ENCODE assay signal across 8 cellular contexts in genomic region chr16:11851301-11852091, GRCh38. TPM values are rescaled to one million over a fixed set of nuclear protein-coding genes. Genes with fewer than 3 reads are reported as not detected.
A peak's percentile ranks its signal among the peaks of the same experiment; 100 is the strongest.
DNase-seq lines count a peak whose midpoint lies in the region; ATAC-seq lines count a peak whose summit lies in the region.

RSL1D1 (minus strand) TSS chr16:11851542; CDS start chr16:11851512, 30 bp downstream.

- H3K9ac ChIP-seq in mesenchymal stem cell (ENCODE audit: low read length), result peak within 1 kb of the TSS; percentile 98

- peak within 1 kb of the TSS; percentile 15 for H4K91ac ChIP-seq in mesenchymal stem cell (ENCODE audit: low read length)

- H3K14ac ChIP-seq in mesenchymal stem cell (ENCODE audit: low read length in 2 of 2), result peak within 1 kb of the TSS in 1 of 2 experiments; percentile 41

- peak; percentile 81 for DNase-seq in COR-L47 (lab: John Stamatoyannopoulos, UW)
- DNase-seq in HT1080 (ENCODE audit: low read depth), result peak; percentile 89
- peak; percentile 90 to 92 for DNase-seq in NOMO-1 (lab: John Stamatoyannopoulos, UW; ENCODE audit: unreplicated experiment in 2 of 2)
- peak; percentile 91 to 97 (median 96) for DNase-seq in effector memory CD8-positive, alpha-beta T cell
- peak; percentile 94 for DNase-seq in mesenchymal stem cell
- DNase-seq in stimulated activated CD8-positive, alpha-beta memory T cell treated with anti-CD3 and anti-CD28 coated beads, Interleukin-12 subunit alpha, Interleukin-12 subunit beta, amount 100 ng/mL, for 24 hours (ENCODE audit: extremely low read depth), result peak; percentile 69

- peak within 1 kb of the TSS; percentile 8 for H2BK15ac ChIP-seq in mesenchymal stem cell (ENCODE audit: low read depth, poor library complexity, severe bottlenecking)

- peaks cover 19 to 34% of the 10 kb centered on the region in 2 experiments for H3K36me3 ChIP-seq in mesenchymal stem cell (ENCODE audit: control insufficient read depth in 1 of 2, insufficient read depth in 2 of 2, low read depth in 1 of 2, low read length in 2 of 2)

- H4K8ac ChIP-seq in mesenchymal stem cell (ENCODE audit: low read length), result peak within 1 kb of the TSS; percentile 33

- peak within 1 kb of the TSS; percentile 99 for H3K4me3 Mint-ChIP-seq in effector memory CD8-positive, alpha-beta T cell

- peaks cover 45% of the 10 kb centered on the region for H3K36me3 Mint-ChIP-seq in effector memory CD8-positive, alpha-beta T cell (ENCODE audit: insufficient read depth)

- H3K4ac ChIP-seq in mesenchymal stem cell (ENCODE audit: low read depth in 1 of 2, low read length in 2 of 2), result peak within 1 kb of the TSS; percentile 35 to 82

- H3K4me3 ChIP-seq in mesenchymal stem cell (ENCODE audit: insufficient read depth in 1 of 2, low read depth in 1 of 2, low read length in 2 of 2), result peak within 1 kb of the TSS; percentile 92 to 94

- H2AFZ ChIP-seq in mesenchymal stem cell (ENCODE audit: low read depth, low read length), result peak within 1 kb of the TSS; percentile 57

- no peak within 1 kb of the TSS for H2BK5ac ChIP-seq in mesenchymal stem cell (ENCODE audit: low read depth, low read length, poor library complexity, severe bottlenecking)

- no peaks in the 10 kb centered on the region for H3K9me3 ChIP-seq in mesenchymal stem cell (ENCODE audit: control insufficient read depth, low read length)

- H2AK5ac ChIP-seq in mesenchymal stem cell (ENCODE audit: low read length, severe bottlenecking), result peak within 1 kb of the TSS; percentile 75

- peaks cover 17% of the 10 kb centered on the region for H3K4me1 ChIP-seq in mesenchymal stem cell (ENCODE audit: control insufficient read depth, insufficient read depth, low read depth, low read length)

- H3K27ac ChIP-seq in mesenchymal stem cell (ENCODE audit: low read length, poor library complexity, severe bottlenecking), result peak within 1 kb of the TSS; percentile 64

- peak within 1 kb of the TSS; percentile 54 to 80 for H3K18ac ChIP-seq in mesenchymal stem cell (ENCODE audit: low read depth in 1 of 2, low read length in 2 of 2)

- H3K4me1 Mint-ChIP-seq in effector memory CD8-positive, alpha-beta T cell (ENCODE audit: low read depth in 2 of 2), result peaks cover 32 to 39% of the 10 kb centered on the region in 2 donors

- CTCF ChIA-PET in activated CD8-positive, alpha-beta memory T cell treated with anti-CD3 and anti-CD28 coated beads for 36 hours (lab: Charles Lee), result interaction anchor here (1.3 kb wide), 1 partner anchor 54 kb away, joined by 3 read pairs; no protein-coding TSS in a partner anchor

- H2BK120ac ChIP-seq in mesenchymal stem cell (ENCODE audit: low read depth, low read length), result no peak within 1 kb of the TSS

- peak within 1 kb of the TSS; percentile 97 to 98 for H3K27ac Mint-ChIP-seq in effector memory CD8-positive, alpha-beta T cell

- no peak within 1 kb of the TSS for H3K23ac ChIP-seq in mesenchymal stem cell (ENCODE audit: low read length in 2 of 2)

- H3K4me2 ChIP-seq in mesenchymal stem cell (ENCODE audit: low read length, poor library complexity, severe bottlenecking), result peak within 1 kb of the TSS; percentile 77

- H2BK12ac ChIP-seq in mesenchymal stem cell (ENCODE audit: low read length in 2 of 2), result peak within 1 kb of the TSS in 1 of 2 experiments; percentile 15

- POLR2A ChIA-PET in activated CD8-positive, alpha-beta memory T cell treated with anti-CD3 and anti-CD28 coated beads for 36 hours (lab: Charles Lee), result interaction anchor here (0.6 to 1.4 kb wide), 5 partner anchors 13 to 109 kb away, joined by 3 to 12 read pairs (median 6); partner anchors contain the start of genes GSPT1, TXNDC11 and ZC3H7A

- peak; percentile 58 for ATAC-seq in GM21367 (IDR thresholded peaks at IDR 0.05; ENCODE audit: unreplicated experiment)
- ATAC-seq in effector memory CD8-positive, alpha-beta T cell (replicated peaks), result peak; percentile 89

- no peaks in the 10 kb centered on the region for H3K9me3 Mint-ChIP-seq in effector memory CD8-positive, alpha-beta T cell

- H3K27me3 Mint-ChIP-seq in effector memory CD8-positive, alpha-beta T cell, result no peaks in the 10 kb centered on the region

- no peaks in the 10 kb centered on the region for H3K27me3 ChIP-seq in mesenchymal stem cell (ENCODE audit: control insufficient read depth in 1 of 2, insufficient read depth in 1 of 2, low read length in 2 of 2)

- 2% methylated on average over 53 of the region's 56 CpGs for WGBS in mesenchymal stem cell

- H3K79me1 ChIP-seq in mesenchymal stem cell (replicated peaks; ENCODE audit: low read length, poor library complexity, severe bottlenecking), result peaks cover 13% of the 10 kb centered on the region

RNA-seq across cellular contexts. Expression of gene RSL1D1, which starts in this region (rescaled TPM):
- 196 and 208 TPM in 2 replicates for total RNA-seq in HT1080 (2014; rRNA removed; shearing (Covaris generic))
- polyA plus RNA-seq in HT1080 (2015; cell fraction: cytosol; rRNA removed), result 282 and 335 TPM in 2 replicates
- 248 and 255 TPM in 2 replicates for polyA plus RNA-seq in HT1080 (2015; cell fraction: nucleus; rRNA removed)
- 100 to 1,000 TPM; 358 to 377 TPM for total RNA-seq in activated CD8-positive, alpha-beta memory T cell treated with anti-CD3 and anti-CD28 coated beads for 36 hours
- 167 TPM for polyA plus RNA-seq in mesenchymal stem cell (2013, experiment 1 of 2)
- polyA plus RNA-seq in mesenchymal stem cell (2013, experiment 2 of 2), result 167 TPM

Comparison
In these comparisons a context has a peak if more than half of its experiments do, and no peak if none do; other contexts are left out.
1. Peak in every context shown above with its lines: DNase-seq, ATAC-seq, H3K4me3 ChIP-seq and H3K27ac ChIP-seq.